Comparison of ENCODE assay signal across 16 cellular contexts in genomic region chr12:26646571-26646970, GRCh38.
"Had no signal": no experiment of that assay in that cellular context is flagged by ENCODE, and none has a peak within 500 bp of the region (broad histone marks: within the 10 kb centered on the region; RNA-seq: fewer than 3 reads in every experiment).

No MANE protein-coding gene starts in this region.

- H3K79me2 ChIP-seq: parathyroid adenoma had no signal

- H3K4me1 ChIP-seq: parathyroid adenoma, prostate gland had no signal

- ATAC-seq: heart left ventricle, mucosa of descending colon, right lobe of liver had no signal

- H3K27me3 ChIP-seq: heart left ventricle, right lobe of liver, stomach, transverse colon had no signal

- DNase-seq: cerebellar nuclear complex; erythroblast; heart left ventricle; hippocampal formation; kidney glomerular epithelial cell; mucosa of descending colon; occipital lobe; retina; right lobe of liver; stimulated activated naive CD4-positive, alpha-beta T cell; stomach; substantia nigra; transverse colon had no signal

- H2AFZ ChIP-seq: parathyroid adenoma had no signal

- H3K36me3 ChIP-seq: prostate gland, thoracic aorta, transverse colon had no signal

- H3K9me3 ChIP-seq: mucosa of descending colon, prostate gland, right lobe of liver, thoracic aorta, transverse colon had no signal

- H3K27ac ChIP-seq: heart left ventricle, parathyroid adenoma, prostate gland, right lobe of liver, stomach, thoracic aorta, transverse colon had no signal

- H3K4me3 ChIP-seq: heart left ventricle, mucosa of descending colon, prostate gland, right lobe of liver, stomach, thoracic aorta, transverse colon had no signal

- H3K9ac ChIP-seq: parathyroid adenoma had no signal
